26 cellular contexts compared by ENCODE assay signal in genomic region chr14:35446450-35446849, GRCh38.
"Had no signal": no experiment of that assay in that cellular context is flagged by ENCODE, and none has a peak within 500 bp of the region (broad histone marks: within the 10 kb centered on the region; RNA-seq: fewer than 3 reads in every experiment).

No MANE protein-coding gene starts in this region.

- H3K4me1 ChIP-seq: gastrocnemius medialis, heart right ventricle, left lung, lower lobe of right lung had no signal

- DNase-seq: dermis blood vessel endothelial cell; dorsolateral prefrontal cortex; effector CD4-positive, alpha-beta T cell; effector memory CD4-positive, alpha-beta T cell; erythroblast; foreskin melanocyte; gastrocnemius medialis; glutamatergic neuron; head of caudate nucleus; heart right ventricle; hippocampal formation; left cardiac atrium; left lung; left ventricle myocardium superior; lower lobe of right lung; mesenchymal stem cell; mucosa of descending colon; naive B cell had no signal

- FAIRE-seq: colon, endothelial cell of umbilical vein, islet of Langerhans, keratinocyte had no signal

- H3K4me3 ChIP-seq: coronary artery, dorsolateral prefrontal cortex, gastrocnemius medialis, heart right ventricle, left lung, lower lobe of right lung, mucosa of descending colon had no signal

- H3K36me3 ChIP-seq: gastrocnemius medialis, heart right ventricle, left lung, lower lobe of right lung had no signal

- ATAC-seq: esophagus mucosa, gastrocnemius medialis, heart right ventricle, left cardiac atrium, left lung, left ventricle myocardium superior, lower lobe of right lung, mucosa of descending colon had no signal

- H3K27ac ChIP-seq: coronary artery, dorsolateral prefrontal cortex, epithelial cell of prostate, gastrocnemius medialis, heart right ventricle, left lung, lower lobe of right lung had no signal

- H3K27me3 ChIP-seq: dorsolateral prefrontal cortex, gastrocnemius medialis, heart right ventricle, left lung had no signal

- H3K9me3 ChIP-seq: gastrocnemius medialis, left lung, lower lobe of right lung, mucosa of descending colon had no signal

- H3K4me3 Mint-ChIP-seq: mesothelial cell of epicardium, naive B cell had no signal

- H3K27ac Mint-ChIP-seq: mesothelial cell of epicardium, naive B cell had no signal

- H3K4me1 Mint-ChIP-seq: mesothelial cell of epicardium, naive B cell had no signal

- H3K36me3 Mint-ChIP-seq: mesothelial cell of epicardium had no signal
